Comparison of ENCODE assay signal across 10 cellular contexts in genomic region chr6:71473908-71474307, GRCh38.
A peak's percentile ranks its signal among the peaks of the same experiment; 100 is the strongest.
DNase-seq lines count a peak whose midpoint lies in the region; ATAC-seq and TF ChIP-seq lines count a peak whose summit lies in the region.
"Had no signal": no experiment of that assay in that cellular context is flagged by ENCODE, and none has a peak within 500 bp of the region (broad histone marks: within the 10 kb centered on the region; RNA-seq: fewer than 3 reads in every experiment).

No MANE protein-coding gene starts in this region.

- 53% methylated on average over 2 of the region's 2 CpGs for WGBS in smooth muscle cell (ENCODE audit: low lambda C conversion rate)

- H3K4me1 ChIP-seq in smooth muscle cell (ENCODE audit: low read depth): no peaks in the 10 kb centered on the region

- H3K27ac ChIP-seq in smooth muscle cell (ENCODE audit: low read depth): no peak overlapping the region
- H3K27ac ChIP-seq: SK-N-MC had no signal

- H4K20me1 ChIP-seq in smooth muscle cell (ENCODE audit: low read depth): no peaks in the 10 kb centered on the region

- no peak overlapping the region for H3K27ac Mint-ChIP-seq in CD14-positive monocyte
- H3K27ac Mint-ChIP-seq: nephron had no signal

- no peak overlapping the region for H3K4me3 ChIP-seq in smooth muscle cell
- H3K4me3 ChIP-seq: SK-N-MC had no signal

- H3K4me1 Mint-ChIP-seq in CD14-positive monocyte: peaks cover 4% of the 10 kb centered on the region

- H3K36me3 ChIP-seq in smooth muscle cell (ENCODE audit: low read depth): no peaks in the 10 kb centered on the region

- no peaks in the 10 kb centered on the region for H3F3A ChIP-seq in smooth muscle cell (ENCODE audit: low read depth)

- no peaks in the 10 kb centered on the region for H3K79me2 ChIP-seq in smooth muscle cell (ENCODE audit: low read depth)

- TF ChIP-seq CTCF in smooth muscle cell (IDR thresholded peaks at IDR 0.05; ENCODE audit: borderline replicate concordance, insufficient read depth, poor library complexity, severe bottlenecking) (no peak), CD14-positive monocyte (IDR thresholded peaks at IDR 0.05) (no peak)

- peaks cover 0 to 3% (median 0%) of the 10 kb centered on the region in 7 donors for H3K9me3 Mint-ChIP-seq in CD14-positive monocyte

- no peaks in the 10 kb centered on the region for H3K36me3 Mint-ChIP-seq in CD14-positive monocyte

- H2AFZ ChIP-seq in smooth muscle cell (ENCODE audit: low read depth): no peak overlapping the region

- DNase-seq in H4 (ENCODE audit: low spot score) (peak; percentile 90), astrocyte of the hippocampus (ENCODE audit: low read depth, low spot score) (peak; percentile 94), left cardiac atrium (peak; percentile 54), smooth muscle cell (lab: John Stamatoyannopoulos, UW; ENCODE audit: unreplicated experiment) (no peak), NCI-H1105 treated with DMSO at 0.1 percent for 48 hours (lab: John Stamatoyannopoulos, UW) (no peak), AML-193 (lab: John Stamatoyannopoulos, UW) (no peak), CD14-positive monocyte (ENCODE audit: low spot score) (no peak)

- H3K9me3 ChIP-seq in smooth muscle cell (replicated peaks; ENCODE audit: low read depth): no peaks in the 10 kb centered on the region

- no peak overlapping the region for H3K4me3 Mint-ChIP-seq in CD14-positive monocyte
- H3K4me3 Mint-ChIP-seq: nephron had no signal

- intact Hi-C loops in left cardiac atrium (cut with DNase I) (no loop called here), CD14-positive monocyte (cut with micrococcal nuclease) (no loop called here)

- no peaks in the 10 kb centered on the region for H3K27me3 ChIP-seq in smooth muscle cell (ENCODE audit: low read depth)

- ATAC-seq in left cardiac atrium (peak in 1 of 2 donors; percentile 84), GM18870 (IDR thresholded peaks at IDR 0.05; ENCODE audit: unreplicated experiment) (no peak)

- H3K27me3 Mint-ChIP-seq in CD14-positive monocyte (ENCODE audit: low read depth in 3 of 3): peaks cover 0 to 2% (median 2%) of the 10 kb centered on the region in 3 donors

- no peak overlapping the region for H3K9ac ChIP-seq in smooth muscle cell (ENCODE audit: low read depth)

- H3K4me2 ChIP-seq in smooth muscle cell: peak overlapping the region; percentile 20

Comparison
In these comparisons a context has a peak if more than half of its experiments do, and no peak if none do; other contexts are left out.
1. DNase-seq: peak in H4 (single experiment), astrocyte of the hippocampus (single experiment) and left cardiac atrium (single experiment); none in smooth muscle cell (single experiment), NCI-H1105 treated with DMSO at 0.1 percent for 48 hours (single experiment), AML-193 (0 of 2) and CD14-positive monocyte (single experiment).